In genomic region chr10:101567165-101568006, GRCh38 we compare ENCODE assay signal across 2 cellular contexts.
TF ChIP-seq lines count a peak whose summit lies in the region.

No MANE protein-coding gene starts in this region.

TF ChIP-seq in GM12891, 5 proteins besides CTCF, POLR2A, EP300 and RAD21 (continued from another document):
- TF ChIP-seq TAF1 (IDR thresholded peaks at IDR 0.05; ENCODE audit: low read depth, low read length) (no peak), POU2F2 (IDR thresholded peaks at IDR 0.05; ENCODE audit: low read depth, low read length) (no peak), PAX5 (IDR thresholded peaks at IDR 0.05; ENCODE audit: insufficient read depth, low read length, severe bottlenecking) (no peak), SPI1 (IDR thresholded peaks at IDR 0.05; ENCODE audit: low read depth, low read length) (no peak)

TF ChIP-seq in K562, 482 proteins besides CTCF, POLR2A, EP300 and RAD21 (continued from another document):
- TF ChIP-seq ID3 (CRISPR knock-in tag; IDR thresholded peaks at IDR 0.05) = no peak
- TF ChIP-seq ID3 (tag; IDR thresholded peaks at IDR 0.05) = no peak
- no peak for TF ChIP-seq ZNF212 (CRISPR knock-in tag; IDR thresholded peaks at IDR 0.05)
- peak; percentile 42 for TF ChIP-seq RBM25 (IDR thresholded peaks at IDR 0.05; ENCODE audit: low read depth, low read length, severe bottlenecking)
- TF ChIP-seq EGR1 (conservative IDR thresholded peaks at IDR 0.05) = no peak
- no peak for TF ChIP-seq ATF2 (CRISPR knock-in tag; IDR thresholded peaks at IDR 0.05)
- TF ChIP-seq ZNF398 (CRISPR knock-in tag; IDR thresholded peaks at IDR 0.05) = no peak
- peak; percentile 42; the same call in 1 of the 2 replicates for TF ChIP-seq SMARCA5 (IDR thresholded peaks at IDR 0.05)
- TF ChIP-seq ZNF699 (CRISPR knock-in tag; IDR thresholded peaks at IDR 0.05; ENCODE audit: insufficient replicate concordance) = no peak
- no peak for TF ChIP-seq HNRNPLL (IDR thresholded peaks at IDR 0.05; ENCODE audit: low read depth, low read length, poor library complexity, severe bottlenecking)
- no peak for TF ChIP-seq GABPB1 (CRISPR knock-in tag; IDR thresholded peaks at IDR 0.05)
- TF ChIP-seq MCM3 (IDR thresholded peaks at IDR 0.05) = no peak
- no peak for TF ChIP-seq HMBOX1 (IDR thresholded peaks at IDR 0.05)
- TF ChIP-seq CGGBP1 (CRISPR knock-in tag; IDR thresholded peaks at IDR 0.05) = no peak
- no peak for TF ChIP-seq SFPQ (IDR thresholded peaks at IDR 0.05; ENCODE audit: low read depth, low read length)
- TF ChIP-seq ZNF436 (CRISPR knock-in tag; IDR thresholded peaks at IDR 0.05) = 0 out of 2 replicates have a peak, but pooled peaks have one; percentile 39
- TF ChIP-seq BCOR (IDR thresholded peaks at IDR 0.05) = 0 out of 2 replicates have a peak, but pooled peaks have one; percentile 50
- TF ChIP-seq KAT7 (CRISPR knock-in tag; IDR thresholded peaks at IDR 0.05; ENCODE audit: borderline replicate concordance) = no peak
- no peak for TF ChIP-seq KLF6 (CRISPR knock-in tag; IDR thresholded peaks at IDR 0.05; ENCODE audit: borderline replicate concordance)
- TF ChIP-seq ZFP36 (IDR thresholded peaks at IDR 0.05; ENCODE audit: low read depth, low read length, partially characterized antibody) = peak; percentile 95
- TF ChIP-seq ZKSCAN3 (CRISPR knock-in tag; IDR thresholded peaks at IDR 0.05) = peak; percentile 72
